ENCODE assay signal across 12 cellular contexts in the genomic region with DNA sequence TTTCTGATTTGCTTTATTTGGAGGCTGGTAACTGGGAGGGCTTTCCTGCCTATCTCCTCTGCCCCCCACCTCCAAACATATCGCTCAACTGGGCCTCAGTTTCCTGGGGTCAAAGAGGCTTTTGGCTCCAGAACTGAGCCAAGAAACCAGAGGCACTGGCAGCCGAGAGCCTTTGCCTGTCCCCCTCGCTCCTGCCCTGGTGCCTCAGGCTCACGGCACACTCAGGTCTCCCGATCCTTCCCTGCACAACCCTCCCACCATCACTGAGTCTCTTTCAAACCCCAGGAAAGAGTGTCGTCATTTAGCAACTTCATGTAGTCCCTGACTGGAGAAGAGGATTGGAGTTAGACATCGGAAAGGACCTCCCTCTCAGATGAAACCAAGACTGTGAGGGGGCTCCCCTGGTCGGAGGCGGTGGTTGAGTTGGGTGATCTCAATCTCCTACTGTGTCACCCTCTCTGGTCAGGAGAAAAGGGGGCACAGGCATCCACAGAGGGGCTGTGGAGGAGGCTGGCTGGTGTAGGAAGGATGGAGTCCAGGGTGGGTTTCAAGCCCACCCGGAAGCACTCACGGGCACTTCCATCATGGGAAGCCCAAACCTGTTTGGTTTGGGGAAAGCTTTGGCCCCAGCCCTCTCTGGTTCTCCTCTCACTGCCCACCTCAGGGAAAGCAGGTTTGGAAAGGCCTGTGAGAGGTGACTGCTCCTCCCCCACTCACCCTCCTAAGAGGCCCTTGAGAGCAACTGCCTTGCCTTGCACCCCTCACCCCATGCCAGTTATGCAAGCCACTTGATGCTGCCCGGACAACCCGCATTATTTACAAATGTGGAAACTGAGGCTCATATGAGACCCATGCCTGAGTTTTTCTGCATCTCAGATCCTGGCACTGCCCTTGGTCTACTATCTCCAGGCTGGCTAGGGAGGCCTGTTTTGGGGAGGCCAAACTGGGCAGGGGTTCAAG.
A peak's percentile ranks its signal among the peaks of the same experiment; 100 is the strongest.
DNase-seq lines count a peak whose midpoint lies in the region; ATAC-seq and TF ChIP-seq lines count a peak whose summit lies in the region.
"Had no signal": no experiment of that assay in that cellular context is flagged by ENCODE, and none has a peak within 500 bp of the region (broad histone marks: within the 10 kb centered on the region; RNA-seq: fewer than 3 reads in every experiment).

No MANE protein-coding gene starts in this region.

- H3K36me3 ChIP-seq in muscle layer of duodenum (ENCODE audit: control insufficient read depth in 1 of 2, insufficient read depth in 2 of 2, low read length in 2 of 2): peaks cover 0 to 3% of the 10 kb centered on the region in 2 donors
- peaks cover 16% of the 10 kb centered on the region for H3K36me3 ChIP-seq in thoracic aorta
- H3K36me3 ChIP-seq in hepatocyte (replicated peaks; ENCODE audit: insufficient read depth, low read depth): no peaks in the 10 kb centered on the region

- H3K4me1 ChIP-seq in muscle layer of duodenum (ENCODE audit: control insufficient read depth in 1 of 2, insufficient read depth in 2 of 2, low read length in 2 of 2) (peaks cover 41 to 88% of the 10 kb centered on the region in 2 donors), thoracic aorta (ENCODE audit: control insufficient read depth in 1 of 2, low read depth in 2 of 2) (peaks cover 16 to 55% of the 10 kb centered on the region in 2 donors), hepatocyte (ENCODE audit: insufficient read depth) (peaks cover 67% of the 10 kb centered on the region)

- no peak for ATAC-seq in thoracic aorta (ENCODE audit: insufficient number of reproducible peaks, low FRiP score, low read depth)
- no peak for ATAC-seq in GM18519 (IDR thresholded peaks at IDR 0.05; ENCODE audit: low FRiP score, unreplicated experiment)

- H3K9me2 ChIP-seq in hepatocyte (replicated peaks; ENCODE audit: insufficient read depth): no peaks in the 10 kb centered on the region

- 91% methylated on average over 13 of the region's 13 CpGs for WGBS in hepatocyte (ENCODE audit: low lambda C conversion rate, missing lambda C conversion rate)

- H3K27ac ChIP-seq in muscle layer of duodenum (ENCODE audit: low read length): peak overlapping the region; percentile 97
- H3K27ac ChIP-seq in thoracic aorta: peak overlapping the region; percentile 99 to 100
- no peak overlapping the region for H3K27ac ChIP-seq in hepatocyte
- H3K27ac ChIP-seq: VCaP had no signal

- H4K20me1 ChIP-seq in hepatocyte (ENCODE audit: insufficient read depth, poor library complexity, severe bottlenecking): peaks cover 14% of the 10 kb centered on the region

- no peaks in the 10 kb centered on the region for H3K9me3 ChIP-seq in muscle layer of duodenum (ENCODE audit: control insufficient read depth in 1 of 2, low read length in 2 of 2)
- H3K9me3 ChIP-seq in thoracic aorta: no peaks in the 10 kb centered on the region
- no peaks in the 10 kb centered on the region for H3K9me3 ChIP-seq in hepatocyte (ENCODE audit: low read depth)

- H3K4me2 ChIP-seq in hepatocyte: no peak overlapping the region

- H3K27me3 ChIP-seq in muscle layer of duodenum (ENCODE audit: low read depth, low read length): no peaks in the 10 kb centered on the region
- H3K27me3 ChIP-seq in thoracic aorta (replicated peaks; ENCODE audit: insufficient read depth): no peaks in the 10 kb centered on the region
- H3K27me3 ChIP-seq in hepatocyte: no peaks in the 10 kb centered on the region

- peaks cover 56% of the 10 kb centered on the region for H3K79me2 ChIP-seq in hepatocyte

- peak; percentile 48 for DNase-seq in NCI-H510A treated with DMSO at 0.1 percent for 48 hours (lab: John Stamatoyannopoulos, UW)
- DNase-seq in epithelial cell of proximal tubule (ENCODE audit: low read depth): no peak
- DNase-seq in thoracic aorta (ENCODE audit: low spot score): no peak
- no peak for DNase-seq in occipital lobe (lab: John Stamatoyannopoulos, UW)
- no peak for DNase-seq in NCI-H446 (lab: John Stamatoyannopoulos, UW)
- no peak for DNase-seq in hepatocyte (ENCODE audit: low spot score)
- DNase-seq: activated naive CD8-positive, alpha-beta T cell treated with anti-CD3 and anti-CD28 coated beads for 36 hours; CD4-positive, alpha-beta memory T cell; kidney glomerular epithelial cell had no signal

- H3K4me3 ChIP-seq in epithelial cell of proximal tubule (ENCODE audit: low read depth, low read length) (peak overlapping the region; percentile 99), muscle layer of duodenum (ENCODE audit: low read depth in 1 of 2, low read length in 2 of 2) (peak overlapping the region; percentile 83 to 90), thoracic aorta (peak overlapping the region; percentile 82), hepatocyte (no peak overlapping the region)

- H2AFZ ChIP-seq in hepatocyte: no peak overlapping the region

- TF ChIP-seq CTCF in epithelial cell of proximal tubule (conservative IDR thresholded peaks at IDR 0.05; ENCODE audit: low read depth, low read length) (no peak), thoracic aorta (IDR thresholded peaks at IDR 0.05) (no peak), hepatocyte (IDR thresholded peaks at IDR 0.05; ENCODE audit: poor library complexity) (no peak)
